ENCODE assay signal across 20 cellular contexts in genomic region chr4:14919785-14920184, GRCh38.
"Had no signal": no experiment of that assay in that cellular context is flagged by ENCODE, and none has a peak within 500 bp of the region (broad histone marks: within the 10 kb centered on the region; RNA-seq: fewer than 3 reads in every experiment).

No MANE protein-coding gene starts in this region.

- H3K4me3 Mint-ChIP-seq: IgD-negative memory B cell had no signal

- H3K27me3 ChIP-seq: MG63 had no signal

- H3K9me3 Mint-ChIP-seq: IgD-negative memory B cell had no signal

- H3K9ac ChIP-seq: SK-N-SH had no signal

- H3K4me2 ChIP-seq: SK-N-SH had no signal

- H3K27ac Mint-ChIP-seq: IgD-negative memory B cell had no signal

- FAIRE-seq: HepG2, RCC 7860 had no signal

- H3K4me3 ChIP-seq: MG63 had no signal

- DNase-seq: KBM-7, MG63, NCI-H1092, NCI-H1105 treated with DMSO at 0.1 percent for 48 hours, NCI-H1417 treated with DMSO at 0.1 percent for 48 hours, NCI-H146, NCI-H1694 treated with DMSO at 0.1 percent for 48 hours, NCI-H1930, NCI-H2081, NCI-H2107, NCI-H2227 treated with DMSO at 0.1 percent for 48 hours, NCI-H524, NCI-H526 treated with DMSO at 0.1 percent for 48 hours, NCI-H748 treated with DMSO at 0.1 percent for 48 hours, Right ventricle myocardium superior, RPMI8226, SK-N-SH had no signal

- H3K9me3 ChIP-seq: MG63, SK-N-SH had no signal

- H3K36me3 ChIP-seq: MG63 had no signal
